Comparison of ENCODE assay signal across 12 cellular contexts in genomic region chr17:61065263-61065773, GRCh38.
DNase-seq lines count a peak whose midpoint lies in the region; ATAC-seq and TF ChIP-seq lines count a peak whose summit lies in the region.
"Had no signal": no experiment of that assay in that cellular context is flagged by ENCODE, and none has a peak within 500 bp of the region (broad histone marks: within the 10 kb centered on the region; RNA-seq: fewer than 3 reads in every experiment).

No MANE protein-coding gene starts in this region.

- no peaks in the 10 kb centered on the region for H3K36me3 Mint-ChIP-seq in WTC11
- no peaks in the 10 kb centered on the region for H3K36me3 Mint-ChIP-seq in activated T-cell treated with anti-CD3 and anti-CD28 coated beads, Interleukin-2, amount 50 U/mL, for 24 hours (ENCODE audit: low read depth)

- H3K27ac ChIP-seq in left ventricle myocardium inferior (replicated peaks): peak overlapping the region; percentile 40
- peak overlapping the region in 2 of 4 donors; percentile 20 to 67 for H3K27ac ChIP-seq in upper lobe of left lung
- H3K27ac ChIP-seq: BLaER1 treated with 17β-estradiol and CSF1 and Interleukin-3, amounts not matched to agents 10 nM and 100 nM had no signal

- H3K4me3 ChIP-seq in left ventricle myocardium inferior (peak overlapping the region; percentile 10), upper lobe of left lung (no peak overlapping the region)
- H3K4me3 ChIP-seq: BLaER1 treated with 17β-estradiol and CSF1 and Interleukin-3, amounts not matched to agents 10 nM and 100 nM; upper lobe of right lung had no signal

- TF ChIP-seq EP300 in upper lobe of left lung (IDR thresholded peaks at IDR 0.05): no peak

- no peaks in the 10 kb centered on the region for H3K36me3 ChIP-seq in left ventricle myocardium inferior
- H3K36me3 ChIP-seq in upper lobe of left lung: no peaks in the 10 kb centered on the region
- H3K36me3 ChIP-seq: BLaER1 treated with 17β-estradiol and CSF1 and Interleukin-3, amounts not matched to agents 10 nM and 100 nM; upper lobe of right lung had no signal

- TF ChIP-seq CTCF in left ventricle myocardium inferior (IDR thresholded peaks at IDR 0.05; ENCODE audit: borderline replicate concordance): no peak
- no peak for TF ChIP-seq CTCF in WTC11 (IDR thresholded peaks at IDR 0.05)
- TF ChIP-seq CTCF in upper lobe of left lung (IDR thresholded peaks at IDR 0.05): no peak

- no peak for TF ChIP-seq POLR2A in upper lobe of left lung (IDR thresholded peaks at IDR 0.05)

- H3K27me3 ChIP-seq in left ventricle myocardium inferior (ENCODE audit: low read depth): no peaks in the 10 kb centered on the region
- H3K27me3 ChIP-seq in upper lobe of left lung: no peaks in the 10 kb centered on the region
- H3K27me3 ChIP-seq: BLaER1 treated with 17β-estradiol and CSF1 and Interleukin-3, amounts not matched to agents 10 nM and 100 nM; upper lobe of right lung had no signal

- no peak for DNase-seq in left ventricle myocardium inferior
- no peak for DNase-seq in Right ventricle myocardium inferior (ENCODE audit: missing footprints)
- no peak for DNase-seq in WTC11 (ENCODE audit: low spot score)
- peak; percentile 10 for DNase-seq in kidney glomerular epithelial cell (lab: John Stamatoyannopoulos, UW)
- DNase-seq in upper lobe of left lung: no peak
- DNase-seq in AML-193 (lab: John Stamatoyannopoulos, UW): no peak
- DNase-seq in activated T-cell treated with anti-CD3 and anti-CD28 coated beads, Interleukin-2, amount 50 U/mL, for 24 hours: no peak
- DNase-seq: NCI-H446 treated with DMSO at 0.1 percent for 48 hours; stimulated activated CD4-positive, alpha-beta T cell treated with anti-CD3 and anti-CD28 coated beads, Interleukin-4, amount 100 ng/mL, for 4 hours; upper lobe of right lung had no signal

- no peak overlapping the region for H3K27ac Mint-ChIP-seq in WTC11
- no peak overlapping the region for H3K27ac Mint-ChIP-seq in activated T-cell treated with anti-CD3 and anti-CD28 coated beads, Interleukin-2, amount 50 U/mL, for 24 hours

- POLR2A ChIA-PET in WTC11 (lab: Charles Lee): no interaction called here

- H3K27me3 Mint-ChIP-seq in WTC11 (ENCODE audit: low read depth): no peaks in the 10 kb centered on the region
- H3K27me3 Mint-ChIP-seq in activated T-cell treated with anti-CD3 and anti-CD28 coated beads, Interleukin-2, amount 50 U/mL, for 24 hours: no peaks in the 10 kb centered on the region

- peaks cover 10% of the 10 kb centered on the region for H3K4me1 Mint-ChIP-seq in WTC11
- H3K4me1 Mint-ChIP-seq in activated T-cell treated with anti-CD3 and anti-CD28 coated beads, Interleukin-2, amount 50 U/mL, for 24 hours (ENCODE audit: low read depth): peaks cover 5% of the 10 kb centered on the region

- CTCF ChIA-PET in WTC11 (lab: Charles Lee): interaction anchor here (1.3 to 1.4 kb wide), 2 partner anchors 325 to 345 kb away, joined by 3 to 5 read pairs; no protein-coding TSS in a partner anchor

- intact Hi-C loops in left ventricle myocardium inferior (cut with micrococcal nuclease) (no loop called here), Right ventricle myocardium inferior (cut with DNase I) (no loop called here)

- H3K9me3 Mint-ChIP-seq in WTC11: no peaks in the 10 kb centered on the region
- no peaks in the 10 kb centered on the region for H3K9me3 Mint-ChIP-seq in activated T-cell treated with anti-CD3 and anti-CD28 coated beads, Interleukin-2, amount 50 U/mL, for 24 hours

- ATAC-seq in Right ventricle myocardium inferior (no peak), WTC11 (no peak), upper lobe of left lung (ENCODE audit: low FRiP score in 2 of 2) (no peak), HG02885 (IDR thresholded peaks at IDR 0.05; ENCODE audit: poor library complexity, unreplicated experiment) (no peak)
- ATAC-seq: upper lobe of right lung had no signal

- no peak overlapping the region for H3K4me3 Mint-ChIP-seq in WTC11
- no peak overlapping the region for H3K4me3 Mint-ChIP-seq in activated T-cell treated with anti-CD3 and anti-CD28 coated beads, Interleukin-2, amount 50 U/mL, for 24 hours

- H3K9me3 ChIP-seq in left ventricle myocardium inferior (replicated peaks): no peaks in the 10 kb centered on the region
- no peaks in the 10 kb centered on the region for H3K9me3 ChIP-seq in upper lobe of left lung
- H3K9me3 ChIP-seq: BLaER1 treated with 17β-estradiol and CSF1 and Interleukin-3, amounts not matched to agents 10 nM and 100 nM; upper lobe of right lung had no signal

- 15 to 19% methylated on average over 2 of the region's 2 CpGs for WGBS in upper lobe of left lung, 2 donors

- H3K4me1 ChIP-seq in left ventricle myocardium inferior (peaks cover 24% of the 10 kb centered on the region), upper lobe of left lung (peaks cover 4 to 18% (median 6%) of the 10 kb centered on the region in 4 donors)
- H3K4me1 ChIP-seq: BLaER1 treated with 17β-estradiol and CSF1 and Interleukin-3, amounts not matched to agents 10 nM and 100 nM had no signal

TF ChIP-seq in WTC11, 78 proteins besides CTCF, POLR2A, EP300 and RAD21:
- TF ChIP-seq CDX4 (CRISPR knock-in tag; IDR thresholded peaks at IDR 0.05; ENCODE audit: borderline replicate concordance) (no peak), NR3C1 (CRISPR knock-in tag; conservative IDR thresholded peaks at IDR 0.05; ENCODE audit: low read depth) (no peak), E2F5 (CRISPR knock-in tag; IDR thresholded peaks at IDR 0.05) (no peak), TEAD4 (CRISPR knock-in tag; IDR thresholded peaks at IDR 0.05) (no peak), TCF7 (CRISPR knock-in tag; IDR thresholded peaks at IDR 0.05; ENCODE audit: low read depth) (no peak), USF2 (CRISPR knock-in tag; IDR thresholded peaks at IDR 0.05) (no peak), NFYB (CRISPR knock-in tag; conservative IDR thresholded peaks at IDR 0.05; ENCODE audit: low read depth) (no peak), GABPB1 (CRISPR knock-in tag; IDR thresholded peaks at IDR 0.05) (peak; percentile 83), CREB1 (CRISPR knock-in tag; IDR thresholded peaks at IDR 0.05) (no peak)
